ENCODE assay signal across 11 cellular contexts in the genomic region with DNA sequence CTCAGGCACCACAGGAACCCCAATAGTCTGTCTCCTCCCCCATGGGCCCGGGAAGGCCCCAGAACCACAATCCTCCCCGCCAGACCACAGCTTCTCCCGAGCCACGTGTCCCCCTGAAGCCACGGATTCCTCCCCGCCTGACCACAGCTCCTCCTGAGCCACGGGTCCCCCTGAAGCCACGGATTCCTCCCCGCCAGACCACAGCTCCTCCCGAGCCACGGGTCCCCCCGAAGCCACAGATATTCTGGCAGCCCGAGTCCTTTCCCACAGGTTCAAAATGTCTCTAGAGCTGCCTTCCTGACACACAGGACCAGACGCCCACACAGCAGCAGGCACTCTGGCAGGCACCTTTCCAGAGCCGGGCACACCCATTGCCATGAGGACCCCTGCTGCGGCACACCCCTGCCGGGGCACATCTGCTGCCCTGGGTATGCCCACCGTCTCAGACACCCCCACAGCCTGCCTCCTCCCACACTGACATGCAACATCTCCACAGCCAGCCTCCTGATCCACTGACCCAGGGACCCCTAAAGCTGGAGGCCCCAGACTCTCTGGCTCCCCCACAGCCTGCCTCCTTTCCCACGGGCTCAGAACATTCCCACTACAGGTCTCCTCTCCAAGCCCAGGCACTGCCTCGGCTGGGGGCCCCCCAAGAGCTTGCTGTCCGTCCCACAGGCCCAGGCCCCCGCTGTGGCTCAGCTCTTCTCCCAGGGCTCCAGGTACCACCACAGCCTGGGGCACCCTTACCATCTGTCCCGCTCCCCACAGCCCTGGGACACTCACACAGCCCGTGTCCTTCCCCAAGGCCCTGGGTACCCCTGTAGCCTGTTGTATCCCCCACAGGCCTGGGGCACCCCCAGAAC. TPM values are rescaled to one million over a fixed set of nuclear protein-coding genes. Genes with fewer than 3 reads are reported as not detected.
DNase-seq lines count a peak whose midpoint lies in the region; ATAC-seq and TF ChIP-seq lines count a peak whose summit lies in the region.
"Had no signal": no experiment of that assay in that cellular context is flagged by ENCODE, and none has a peak within 500 bp of the region (broad histone marks: within the 10 kb centered on the region; RNA-seq: fewer than 3 reads in every experiment).

No MANE protein-coding gene starts in this region.

- no peak overlapping the region for H3K4me2 ChIP-seq in neural progenitor cell

- H3K36me3 Mint-ChIP-seq in brain (peaks cover 18% of the 10 kb centered on the region), neural progenitor cell (peaks cover 22% of the 10 kb centered on the region)

- H3K27me3 Mint-ChIP-seq in brain (peaks cover 12% of the 10 kb centered on the region), neural progenitor cell (ENCODE audit: insufficient read depth, low read depth) (no peaks in the 10 kb centered on the region)

- TF ChIP-seq CTCF in brain (conservative IDR thresholded peaks at IDR 0.05) (no peak), neural progenitor cell (IDR thresholded peaks at IDR 0.05) (no peak)

- H3K36me3 ChIP-seq in KOPT-K1 (ENCODE audit: insufficient read depth, low read length) (peaks cover 32% of the 10 kb centered on the region), neural progenitor cell (peaks cover 11% of the 10 kb centered on the region)

- H3K9me3 ChIP-seq in KOPT-K1 (ENCODE audit: insufficient read depth, low read length, poor library complexity, severe bottlenecking) = no peaks in the 10 kb centered on the region
- no peaks in the 10 kb centered on the region for H3K9me3 ChIP-seq in neural progenitor cell (ENCODE audit: low read depth)
- H3K9me3 ChIP-seq: testis had no signal

- H3K79me2 ChIP-seq in neural progenitor cell (ENCODE audit: low read depth) = peaks cover 43% of the 10 kb centered on the region

- H3K4me1 Mint-ChIP-seq in brain (peaks cover 50% of the 10 kb centered on the region), neural progenitor cell (peaks cover 27% of the 10 kb centered on the region)

- H3K4me3 ChIP-seq in neural progenitor cell = no peak overlapping the region

- H3K27ac ChIP-seq in KOPT-K1 (ENCODE audit: low read depth, low read length, poor library complexity, severe bottlenecking) (peak overlapping the region; percentile 4), neural progenitor cell (no peak overlapping the region)
- H3K27ac ChIP-seq: SJSA1, testis had no signal

- H3K9me3 Mint-ChIP-seq in brain (no peaks in the 10 kb centered on the region), neural progenitor cell (no peaks in the 10 kb centered on the region)

- no peak overlapping the region for H3K9ac ChIP-seq in neural progenitor cell

- ATAC-seq in GM18520 (IDR thresholded peaks at IDR 0.05; ENCODE audit: unreplicated experiment) (no peak), GM21825 (IDR thresholded peaks at IDR 0.05; ENCODE audit: unreplicated experiment) (no peak)

- DNase-seq in CMK (ENCODE audit: low read depth) (peak; percentile 46), neural progenitor cell (ENCODE audit: low spot score) (no peak), amygdala (lab: John Stamatoyannopoulos, UW) (no peak)
- DNase-seq: hypothalamus; stimulated activated CD4-positive, alpha-beta T cell treated with anti-CD3 and anti-CD28 coated beads, Interleukin-2, amount 100 ng/mL, for 48 hours; testis had no signal

- H3K4me3 Mint-ChIP-seq in brain (peak overlapping the region; percentile 94 to 99 (median 97)), neural progenitor cell (peak overlapping the region; percentile 97)

- peaks cover 23% of the 10 kb centered on the region for H3F3A ChIP-seq in neural progenitor cell (ENCODE audit: low read depth)

- H2AFZ ChIP-seq in neural progenitor cell (replicated peaks) = no peak overlapping the region

- peaks cover 18% of the 10 kb centered on the region for H4K20me1 ChIP-seq in neural progenitor cell (ENCODE audit: low read depth)

- H3K4me1 ChIP-seq in neural progenitor cell = peaks cover 11% of the 10 kb centered on the region

- peak overlapping the region; percentile 40 to 100 (median 77) for H3K27ac Mint-ChIP-seq in brain
- H3K27ac Mint-ChIP-seq in neural progenitor cell = peak overlapping the region; percentile 60

- no peaks in the 10 kb centered on the region for H3K27me3 ChIP-seq in neural progenitor cell
- H3K27me3 ChIP-seq: SJSA1, testis had no signal

RNA-seq across cellular contexts. Expression of a gene that starts 2.2 kb away (rescaled TPM):
- 8.7 TPM for polyA plus RNA-seq in brain (ENCODE audit: insufficient read depth, low read depth, low replicate concordance)
- 24.1 and 30.8 TPM in 2 replicates for total RNA-seq in neural progenitor cell (ENCODE audit: low replicate concordance)

RNA-seq across cellular contexts. Expression of a gene that starts 2.6 kb away (rescaled TPM):
- 90.4 TPM for polyA plus RNA-seq in brain (ENCODE audit: insufficient read depth, low read depth, low replicate concordance)
- total RNA-seq in neural progenitor cell (ENCODE audit: low replicate concordance) = 175 and 214 TPM in 2 replicates

RNA-seq across cellular contexts. Expression of a gene that starts 13.1 kb away (rescaled TPM):
- polyA plus RNA-seq in brain (ENCODE audit: insufficient read depth, low read depth, low replicate concordance) = 18.2 TPM
- total RNA-seq in neural progenitor cell (ENCODE audit: low replicate concordance) = 7.3 and 35.7 TPM in 2 replicates

RNA-seq across cellular contexts. Expression of a gene that starts 13.3 kb away (rescaled TPM):
- 12.3 TPM for polyA plus RNA-seq in brain (ENCODE audit: insufficient read depth, low read depth, low replicate concordance)
- total RNA-seq in neural progenitor cell (ENCODE audit: low replicate concordance) = 3.8 and 3.9 TPM in 2 replicates
